Comparison of ENCODE assay signal across 23 cellular contexts in the genomic region with DNA sequence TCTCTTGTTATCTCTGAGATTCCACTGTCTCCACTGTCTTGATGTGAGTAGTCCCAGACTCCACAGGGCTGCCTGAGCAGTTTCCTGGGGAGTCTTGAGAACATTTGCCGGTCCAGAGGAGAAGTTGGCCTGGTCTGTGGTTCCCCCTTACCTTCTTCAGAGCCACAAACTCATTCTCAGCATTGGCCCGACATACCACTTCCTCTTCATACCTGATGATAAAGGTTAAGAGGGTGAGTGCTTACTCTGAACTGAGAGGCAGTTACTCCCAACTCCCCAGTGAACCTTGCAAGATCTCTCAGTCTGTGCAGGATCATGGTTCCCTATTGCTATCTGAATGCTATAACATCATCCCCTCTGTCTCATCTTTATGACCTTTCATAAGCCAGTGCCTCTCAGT. TPM values are rescaled to one million over a fixed set of nuclear protein-coding genes. Genes with fewer than 3 reads are reported as not detected.
DNase-seq lines count a peak whose midpoint lies in the region; ATAC-seq, FAIRE-seq and TF ChIP-seq lines count a peak whose summit lies in the region.
"Had no signal": no experiment of that assay in that cellular context is flagged by ENCODE, and none has a peak within 500 bp of the region (broad histone marks: within the 10 kb centered on the region; RNA-seq: fewer than 3 reads in every experiment).

No MANE protein-coding gene starts in this region.

- no peaks in the 10 kb centered on the region for H3K27me3 ChIP-seq in small intestine (ENCODE audit: control insufficient read depth in 2 of 2, insufficient read depth in 2 of 2, low read length in 2 of 2)

- H3K9me3 ChIP-seq in small intestine (ENCODE audit: control insufficient read depth, low read depth): no peaks in the 10 kb centered on the region
- H3K9me3 ChIP-seq: BE2C had no signal

- H3K36me3 Mint-ChIP-seq in activated CD4-positive, alpha-beta T cell treated with anti-CD3 and anti-CD28 coated beads, Interleukin-2, amount 10 ng/mL, durations not matched to agents 7 days and 5 days (ENCODE audit: low read depth): no peaks in the 10 kb centered on the region
- H3K36me3 Mint-ChIP-seq in activated CD4-positive, alpha-beta T cell treated with anti-CD3 and anti-CD28 coated beads for 36 hours (ENCODE audit: low read depth): no peaks in the 10 kb centered on the region
- H3K36me3 Mint-ChIP-seq in activated naive CD8-positive, alpha-beta T cell treated with anti-CD3 and anti-CD28 coated beads, Interleukin-2, amount 10 ng/mL, durations not matched to agents 7 days and 5 days: no peaks in the 10 kb centered on the region

- H3K36me3 ChIP-seq in small intestine (ENCODE audit: control insufficient read depth in 2 of 2, insufficient read depth in 2 of 2, low read length in 2 of 2): no peaks in the 10 kb centered on the region
- H3K36me3 ChIP-seq: BE2C had no signal

- H3K27ac ChIP-seq in small intestine (ENCODE audit: low read depth in 1 of 2, low read length in 1 of 2): no peak overlapping the region
- H3K27ac ChIP-seq: 22Rv1, KMS-11, RWPE1 had no signal

- H3K4me1 Mint-ChIP-seq in activated CD4-positive, alpha-beta T cell treated with anti-CD3 and anti-CD28 coated beads, Interleukin-2, amount 10 ng/mL, durations not matched to agents 7 days and 5 days: peaks cover 17% of the 10 kb centered on the region
- peaks cover 6% of the 10 kb centered on the region for H3K4me1 Mint-ChIP-seq in activated CD4-positive, alpha-beta T cell treated with anti-CD3 and anti-CD28 coated beads for 36 hours
- peaks cover 29% of the 10 kb centered on the region for H3K4me1 Mint-ChIP-seq in activated naive CD8-positive, alpha-beta T cell treated with anti-CD3 and anti-CD28 coated beads, Interleukin-2, amount 10 ng/mL, durations not matched to agents 7 days and 5 days

- POLR2A ChIA-PET in activated CD4-positive, alpha-beta T cell treated with anti-CD3 and anti-CD28 coated beads, Interleukin-2, amount 10 ng/mL, durations not matched to agents 7 days and 5 days (lab: Charles Lee): no interaction called here
- POLR2A ChIA-PET in activated CD4-positive, alpha-beta T cell treated with anti-CD3 and anti-CD28 coated beads for 36 hours (lab: Charles Lee): no interaction called here
- POLR2A ChIA-PET in activated naive CD8-positive, alpha-beta T cell treated with anti-CD3 and anti-CD28 coated beads, Interleukin-2, amount 10 ng/mL, durations not matched to agents 7 days and 5 days (lab: Charles Lee): no interaction called here

- ATAC-seq in activated CD4-positive, alpha-beta T cell treated with anti-CD3 and anti-CD28 coated beads for 36 hours: no peak
- peak; percentile 87 for ATAC-seq in activated naive CD8-positive, alpha-beta T cell treated with anti-CD3 and anti-CD28 coated beads, Interleukin-2, amount 10 ng/mL, durations not matched to agents 7 days and 5 days (ENCODE audit: low read depth)
- no peak for ATAC-seq in HG02870 (IDR thresholded peaks at IDR 0.05; ENCODE audit: unreplicated experiment)
- ATAC-seq: HepG2 had no signal

- H3K9me3 Mint-ChIP-seq in activated CD4-positive, alpha-beta T cell treated with anti-CD3 and anti-CD28 coated beads, Interleukin-2, amount 10 ng/mL, durations not matched to agents 7 days and 5 days: no peaks in the 10 kb centered on the region
- H3K9me3 Mint-ChIP-seq in activated CD4-positive, alpha-beta T cell treated with anti-CD3 and anti-CD28 coated beads for 36 hours (ENCODE audit: low read depth): no peaks in the 10 kb centered on the region
- no peaks in the 10 kb centered on the region for H3K9me3 Mint-ChIP-seq in activated naive CD8-positive, alpha-beta T cell treated with anti-CD3 and anti-CD28 coated beads, Interleukin-2, amount 10 ng/mL, durations not matched to agents 7 days and 5 days
- H3K9me3 Mint-ChIP-seq: CD4-positive, alpha-beta T cell had no signal

- FAIRE-seq in GM12892 (lab: Jason Lieb, UNC): peak; percentile 48
- no peak for FAIRE-seq in small intestine (lab: Jason Lieb, UNC)
- FAIRE-seq: HepG2 had no signal

- peak; percentile 16 for DNase-seq in activated CD4-positive, alpha-beta T cell treated with anti-CD3 and anti-CD28 coated beads, Interleukin-2, amount 10 ng/mL, durations not matched to agents 7 days and 5 days
- no peak for DNase-seq in activated CD4-positive, alpha-beta T cell treated with anti-CD3 and anti-CD28 coated beads for 36 hours
- DNase-seq in GM12892 (ENCODE audit: insufficient read length) (no peak), small intestine (peak; percentile 12), HT-29 (ENCODE audit: low spot score) (no peak), midbrain (lab: John Stamatoyannopoulos, UW) (no peak)
- no peak for DNase-seq in activated naive CD8-positive, alpha-beta T cell treated with anti-CD3 and anti-CD28 coated beads, Interleukin-2, amount 10 ng/mL, durations not matched to agents 7 days and 5 days
- DNase-seq: BE2C; Calu3; CD4-positive, alpha-beta T cell; DMS53; NCI-H1048; NCI-H1436 treated with DMSO at 0.1 percent for 48 hours; NCI-H2029 treated with DMSO at 0.1 percent for 48 hours; NCI-H748 treated with DMSO at 0.1 percent for 48 hours had no signal

- H3K27me3 Mint-ChIP-seq in activated CD4-positive, alpha-beta T cell treated with anti-CD3 and anti-CD28 coated beads, Interleukin-2, amount 10 ng/mL, durations not matched to agents 7 days and 5 days: no peaks in the 10 kb centered on the region
- no peaks in the 10 kb centered on the region for H3K27me3 Mint-ChIP-seq in activated CD4-positive, alpha-beta T cell treated with anti-CD3 and anti-CD28 coated beads for 36 hours
- peaks cover 6% of the 10 kb centered on the region for H3K27me3 Mint-ChIP-seq in activated naive CD8-positive, alpha-beta T cell treated with anti-CD3 and anti-CD28 coated beads, Interleukin-2, amount 10 ng/mL, durations not matched to agents 7 days and 5 days
- H3K27me3 Mint-ChIP-seq: CD4-positive, alpha-beta T cell had no signal

- no peaks in the 10 kb centered on the region for H3K4me1 ChIP-seq in small intestine (ENCODE audit: control insufficient read depth in 2 of 2, insufficient read depth in 1 of 2, low read depth in 1 of 2, low read length in 1 of 2)
- H3K4me1 ChIP-seq: BE2C had no signal

- H3K4me3 Mint-ChIP-seq in activated CD4-positive, alpha-beta T cell treated with anti-CD3 and anti-CD28 coated beads, Interleukin-2, amount 10 ng/mL, durations not matched to agents 7 days and 5 days: no peak overlapping the region
- no peak overlapping the region for H3K4me3 Mint-ChIP-seq in activated CD4-positive, alpha-beta T cell treated with anti-CD3 and anti-CD28 coated beads for 36 hours
- H3K4me3 Mint-ChIP-seq in activated naive CD8-positive, alpha-beta T cell treated with anti-CD3 and anti-CD28 coated beads, Interleukin-2, amount 10 ng/mL, durations not matched to agents 7 days and 5 days: peak overlapping the region; percentile 24
- H3K4me3 Mint-ChIP-seq: CD4-positive, alpha-beta T cell had no signal

- H3K4me3 ChIP-seq in small intestine (ENCODE audit: low read depth in 1 of 2, low read length in 2 of 2): no peak overlapping the region

- CTCF ChIA-PET in activated CD4-positive, alpha-beta T cell treated with anti-CD3 and anti-CD28 coated beads, Interleukin-2, amount 10 ng/mL, durations not matched to agents 7 days and 5 days (lab: Charles Lee): interaction anchor here (1.1 to 1.9 kb wide), 2 partner anchors 10 to 502 kb away, joined by 3 to 6 read pairs; no protein-coding TSS in a partner anchor
- CTCF ChIA-PET in activated CD4-positive, alpha-beta T cell treated with anti-CD3 and anti-CD28 coated beads for 36 hours (lab: Charles Lee): interaction anchor here (1.1 to 1.2 kb wide), 2 partner anchors 13 to 18 kb away, joined by 3 to 4 read pairs; no protein-coding TSS in a partner anchor

- TF ChIP-seq POLR2A in GM12892 (IDR thresholded peaks at IDR 0.05; ENCODE audit: low read depth, low read length): no peak

- intact Hi-C loops in activated CD4-positive, alpha-beta T cell treated with anti-CD3 and anti-CD28 coated beads for 36 hours (cut with DNase I, micrococcal nuclease): no loop called here

- 52 to 79% (median 63%) methylated on average over 2 of the region's 2 CpGs for WGBS in small intestine, 3 donors

- no peak overlapping the region for H3K27ac Mint-ChIP-seq in activated CD4-positive, alpha-beta T cell treated with anti-CD3 and anti-CD28 coated beads, Interleukin-2, amount 10 ng/mL, durations not matched to agents 7 days and 5 days
- no peak overlapping the region for H3K27ac Mint-ChIP-seq in activated CD4-positive, alpha-beta T cell treated with anti-CD3 and anti-CD28 coated beads for 36 hours
- H3K27ac Mint-ChIP-seq in activated naive CD8-positive, alpha-beta T cell treated with anti-CD3 and anti-CD28 coated beads, Interleukin-2, amount 10 ng/mL, durations not matched to agents 7 days and 5 days: peak overlapping the region; percentile 24
- H3K27ac Mint-ChIP-seq: CD4-positive, alpha-beta T cell had no signal

RNA-seq across cellular contexts. Expression of a gene that starts 2.6 kb away (rescaled TPM):
- total RNA-seq in activated CD4-positive, alpha-beta T cell treated with anti-CD3 and anti-CD28 coated beads, Interleukin-2, amount 10 ng/mL, durations not matched to agents 7 days and 5 days: not detected
- not detected for total RNA-seq in activated CD4-positive, alpha-beta T cell treated with anti-CD3 and anti-CD28 coated beads for 36 hours
- polyA plus RNA-seq in GM12892 (2012; ENCODE audit: missing spikeins): not detected
- not detected for total RNA-seq in activated naive CD8-positive, alpha-beta T cell treated with anti-CD3 and anti-CD28 coated beads, Interleukin-2, amount 10 ng/mL, durations not matched to agents 7 days and 5 days
- polyA plus RNA-seq in small intestine: not detected
- not detected in 2 replicates for total RNA-seq in HT-29 (2014; rRNA removed; shearing (Covaris generic))
- total RNA-seq: Calu3; CD4-positive, alpha-beta T cell; H4; HepG2; M059J; NCI-H460 had no signal
- polyA plus RNA-seq: HepG2 had no signal

RNA-seq across cellular contexts. Expression of a gene that starts 15.6 kb away (rescaled TPM):
- not detected for total RNA-seq in activated CD4-positive, alpha-beta T cell treated with anti-CD3 and anti-CD28 coated beads, Interleukin-2, amount 10 ng/mL, durations not matched to agents 7 days and 5 days
- not detected for total RNA-seq in activated CD4-positive, alpha-beta T cell treated with anti-CD3 and anti-CD28 coated beads for 36 hours
- not detected for polyA plus RNA-seq in GM12892 (2012; ENCODE audit: missing spikeins)
- not detected for total RNA-seq in activated naive CD8-positive, alpha-beta T cell treated with anti-CD3 and anti-CD28 coated beads, Interleukin-2, amount 10 ng/mL, durations not matched to agents 7 days and 5 days
- not detected for polyA plus RNA-seq in small intestine
- not detected in 2 replicates for total RNA-seq in HT-29 (2014; rRNA removed; shearing (Covaris generic))
- total RNA-seq: Calu3; CD4-positive, alpha-beta T cell; H4; HepG2; M059J; NCI-H460 had no signal
- polyA plus RNA-seq: HepG2 had no signal

RNA-seq across cellular contexts. Expression of a gene that starts 23.3 kb away (rescaled TPM):
- not detected for total RNA-seq in activated CD4-positive, alpha-beta T cell treated with anti-CD3 and anti-CD28 coated beads, Interleukin-2, amount 10 ng/mL, durations not matched to agents 7 days and 5 days
- not detected for total RNA-seq in activated CD4-positive, alpha-beta T cell treated with anti-CD3 and anti-CD28 coated beads for 36 hours
- not detected for polyA plus RNA-seq in GM12892 (2012; ENCODE audit: missing spikeins)
- total RNA-seq in activated naive CD8-positive, alpha-beta T cell treated with anti-CD3 and anti-CD28 coated beads, Interleukin-2, amount 10 ng/mL, durations not matched to agents 7 days and 5 days: not detected
- polyA plus RNA-seq in small intestine: not detected
- total RNA-seq in HT-29 (2014; rRNA removed; shearing (Covaris generic)): not detected in 2 replicates
- total RNA-seq: Calu3; CD4-positive, alpha-beta T cell; H4; HepG2; M059J; NCI-H460 had no signal
- polyA plus RNA-seq: HepG2 had no signal

RNA-seq across cellular contexts. Expression of a gene that starts 51.3 kb away (rescaled TPM):
- not detected for total RNA-seq in activated CD4-positive, alpha-beta T cell treated with anti-CD3 and anti-CD28 coated beads, Interleukin-2, amount 10 ng/mL, durations not matched to agents 7 days and 5 days
- not detected for total RNA-seq in activated CD4-positive, alpha-beta T cell treated with anti-CD3 and anti-CD28 coated beads for 36 hours
- not detected for polyA plus RNA-seq in GM12892 (2012; ENCODE audit: missing spikeins)
- total RNA-seq in activated naive CD8-positive, alpha-beta T cell treated with anti-CD3 and anti-CD28 coated beads, Interleukin-2, amount 10 ng/mL, durations not matched to agents 7 days and 5 days: not detected
- polyA plus RNA-seq in small intestine: under 1 TPM in 1 of 3 donors, not detected in 2; 0.01 TPM
- 0.08 TPM in 2 replicates for total RNA-seq in HT-29 (2014; rRNA removed; shearing (Covaris generic))
- total RNA-seq: Calu3; CD4-positive, alpha-beta T cell; HepG2; NCI-H460 had no signal
- polyA plus RNA-seq: HepG2 had no signal

Comparison
In these comparisons a context has a peak if more than half of its experiments do, and no peak if none do; other contexts are left out.
1. DNase-seq: peak in activated CD4-positive, alpha-beta T cell treated with anti-CD3 and anti-CD28 coated beads, Interleukin-2, amount 10 ng/mL, durations not matched to agents 7 days and 5 days (single experiment) and small intestine (single experiment); none in activated CD4-positive, alpha-beta T cell treated with anti-CD3 and anti-CD28 coated beads for 36 hours (single experiment), GM12892 (single experiment), activated naive CD8-positive, alpha-beta T cell treated with anti-CD3 and anti-CD28 coated beads, Interleukin-2, amount 10 ng/mL, durations not matched to agents 7 days and 5 days (single experiment), HT-29 (single experiment) and midbrain (single experiment).